ENCODE assay signal across 28 cellular contexts in the genomic region with DNA sequence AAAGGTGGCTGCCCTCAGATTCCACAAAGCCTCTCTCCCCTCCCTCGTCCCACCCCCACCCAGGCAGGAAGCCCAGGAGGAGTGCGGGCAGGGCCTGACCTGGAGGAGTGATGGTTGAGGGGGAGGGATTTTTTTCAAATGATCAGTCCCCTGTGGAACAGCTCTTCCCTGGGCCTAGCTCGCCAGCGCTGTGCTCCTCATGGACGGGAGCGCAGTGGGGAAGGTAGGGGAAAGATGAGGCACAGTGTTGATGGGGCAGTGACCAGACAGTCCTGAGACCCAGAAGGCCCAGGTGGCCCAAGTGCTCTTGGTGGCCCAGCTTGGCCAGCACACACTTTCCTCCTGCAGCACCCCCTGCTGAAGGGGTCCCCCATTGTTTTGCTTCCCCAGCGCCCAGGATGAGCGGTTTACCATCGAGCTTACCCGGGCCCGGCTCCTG. TPM values are rescaled to one million over a fixed set of nuclear protein-coding genes. Genes with fewer than 3 reads are reported as not detected.
DNase-seq lines count a peak whose midpoint lies in the region; ATAC-seq, FAIRE-seq and TF ChIP-seq lines count a peak whose summit lies in the region.
"Had no signal": no experiment of that assay in that cellular context is flagged by ENCODE, and none has a peak within 500 bp of the region (broad histone marks: within the 10 kb centered on the region; RNA-seq: fewer than 3 reads in every experiment).

No MANE protein-coding gene starts in this region.

- no peaks in the 10 kb centered on the region for H3K9me3 Mint-ChIP-seq in activated naive CD8-positive, alpha-beta T cell treated with anti-CD3 and anti-CD28 coated beads, Interleukin-2, amount 10 ng/mL, durations not matched to agents 7 days and 5 days
- H3K9me3 Mint-ChIP-seq in activated naive CD8-positive, alpha-beta T cell treated with anti-CD3 and anti-CD28 coated beads for 36 hours, result no peaks in the 10 kb centered on the region
- H3K9me3 Mint-ChIP-seq: CD8-positive, alpha-beta memory T cell had no signal

- H3K27ac ChIP-seq in endothelial cell of umbilical vein (ENCODE audit: insufficient read depth, low read depth, low read length), result no peak overlapping the region
- H3K27ac ChIP-seq: C4-2B had no signal

- no peaks in the 10 kb centered on the region for H3K27me3 Mint-ChIP-seq in activated naive CD8-positive, alpha-beta T cell treated with anti-CD3 and anti-CD28 coated beads, Interleukin-2, amount 10 ng/mL, durations not matched to agents 7 days and 5 days
- H3K27me3 Mint-ChIP-seq in activated naive CD8-positive, alpha-beta T cell treated with anti-CD3 and anti-CD28 coated beads for 36 hours, result no peaks in the 10 kb centered on the region

- FAIRE-seq in endothelial cell of umbilical vein (lab: Jason Lieb, UNC), result no peak
- FAIRE-seq: D721Med, GM19239, RCC 7860 had no signal

- H3K4me3 ChIP-seq in endothelial cell of umbilical vein (replicated peaks in 1 of 3; ENCODE audit: insufficient read depth in 1 of 3, low read depth in 1 of 3, low read length in 3 of 3), result no peak overlapping the region

- H3K36me3 ChIP-seq in endothelial cell of umbilical vein (ENCODE audit: control insufficient read depth in 2 of 2, extremely low read depth in 1 of 2, insufficient read depth in 2 of 2, low read length in 2 of 2), result peaks cover 0 to 24% of the 10 kb centered on the region in 2 experiments

- H2AFZ ChIP-seq in endothelial cell of umbilical vein (ENCODE audit: low read depth, low read length), result no peak overlapping the region

- H3K79me2 ChIP-seq in endothelial cell of umbilical vein (ENCODE audit: control insufficient read depth, insufficient read depth, low read length), result no peaks in the 10 kb centered on the region

- DNase-seq in activated naive CD8-positive, alpha-beta T cell treated with anti-CD3 and anti-CD28 coated beads, Interleukin-2, amount 10 ng/mL, durations not matched to agents 7 days and 5 days, result no peak
- no peak for DNase-seq in activated naive CD8-positive, alpha-beta T cell treated with anti-CD3 and anti-CD28 coated beads for 36 hours
- no peak for DNase-seq in endothelial cell of umbilical vein (ENCODE audit: low read depth, low spot score)
- peak; percentile 65 for DNase-seq in mesenteric fat pad (ENCODE audit: low spot score)
- DNase-seq in NK-92 (lab: John Stamatoyannopoulos, UW; ENCODE audit: unreplicated experiment), result no peak
- no peak for DNase-seq in stimulated activated CD8-positive, alpha-beta memory T cell treated with anti-CD3 and anti-CD28 coated beads, Interleukin-4, amount 100 ng/mL, for 48 hours
- DNase-seq: AML-193; CD8-positive, alpha-beta memory T cell; DMS53; GDM1; H9; KBM-7; MM.1S; NCI-H1048; NCI-H1417 treated with DMSO at 0.1 percent for 48 hours; NCI-H187; NCI-H446; NCI-H526; OCI-M1; SW 1271 had no signal

- no peaks in the 10 kb centered on the region for H3K9me3 ChIP-seq in endothelial cell of umbilical vein (replicated peaks; ENCODE audit: control insufficient read depth, insufficient read depth, low read length)

- CTCF ChIA-PET in endothelial cell of umbilical vein (lab: Charles Lee), result interaction anchor here (0.8 to 3.2 kb wide), 12 partner anchors 10 to 160 kb away, joined by 3 to 34 read pairs (median 4); a partner anchor contains a TSS

- peak overlapping the region; percentile 51 for H3K27ac Mint-ChIP-seq in activated naive CD8-positive, alpha-beta T cell treated with anti-CD3 and anti-CD28 coated beads, Interleukin-2, amount 10 ng/mL, durations not matched to agents 7 days and 5 days
- no peak overlapping the region for H3K27ac Mint-ChIP-seq in activated naive CD8-positive, alpha-beta T cell treated with anti-CD3 and anti-CD28 coated beads for 36 hours
- H3K27ac Mint-ChIP-seq: H9 had no signal

- dilution Hi-C loops in endothelial cell of umbilical vein (cut with MboI; ENCODE audit: extremely low pct_ligation_motif_present, low sequenced_read_pairs), result no loop called here

- no peak overlapping the region for H3K9ac ChIP-seq in endothelial cell of umbilical vein (replicated peaks; ENCODE audit: extremely low read depth, insufficient read depth, low read length)

- no peak overlapping the region for H3K4me3 Mint-ChIP-seq in activated naive CD8-positive, alpha-beta T cell treated with anti-CD3 and anti-CD28 coated beads, Interleukin-2, amount 10 ng/mL, durations not matched to agents 7 days and 5 days
- H3K4me3 Mint-ChIP-seq in activated naive CD8-positive, alpha-beta T cell treated with anti-CD3 and anti-CD28 coated beads for 36 hours, result no peak overlapping the region
- H3K4me3 Mint-ChIP-seq: CD8-positive, alpha-beta memory T cell had no signal

- ATAC-seq in activated naive CD8-positive, alpha-beta T cell treated with anti-CD3 and anti-CD28 coated beads, Interleukin-2, amount 10 ng/mL, durations not matched to agents 7 days and 5 days (ENCODE audit: low read depth), result no peak
- no peak for ATAC-seq in GM19467 (IDR thresholded peaks at IDR 0.05; ENCODE audit: unreplicated experiment)
- ATAC-seq: Right ventricle myocardium inferior had no signal

- H3K4me1 ChIP-seq in endothelial cell of umbilical vein (ENCODE audit: control insufficient read depth, extremely low read depth, insufficient read depth, low read length), result peaks cover 8% of the 10 kb centered on the region

- H4K20me1 ChIP-seq in endothelial cell of umbilical vein (replicated peaks; ENCODE audit: control insufficient read depth, extremely low read depth, insufficient read depth, low read length), result no peaks in the 10 kb centered on the region

- intact Hi-C loops in endothelial cell of umbilical vein (cut with micrococcal nuclease), result no loop called here

- no peak for TF ChIP-seq CTCF in endothelial cell of umbilical vein (IDR thresholded peaks at IDR 0.05; ENCODE audit: extremely low read depth in 1 of 2, insufficient read depth in 1 of 2, low read depth in 1 of 2, low read length in 2 of 2)

- no peak overlapping the region for H3K4me2 ChIP-seq in endothelial cell of umbilical vein (ENCODE audit: insufficient read depth, low read length)

- no peaks in the 10 kb centered on the region for H3K9me1 ChIP-seq in endothelial cell of umbilical vein (replicated peaks; ENCODE audit: control insufficient read depth, extremely low read depth, insufficient read depth, low read length)

- TSS peak; percentile 39 for BruUV-seq in endothelial cell of umbilical vein (replicated peaks; lab: Mats Ljungman, UMichigan)

- no peak for TF ChIP-seq POLR2A in endothelial cell of umbilical vein (IDR thresholded peaks at IDR 0.05; ENCODE audit: low read depth, low read length)

- POLR2A ChIA-PET in activated naive CD8-positive, alpha-beta T cell treated with anti-CD3 and anti-CD28 coated beads, Interleukin-2, amount 10 ng/mL, durations not matched to agents 7 days and 5 days (lab: Charles Lee), result interaction anchor here (0.8 to 7.3 kb wide), 2 partner anchors 16 to 20 kb away, joined by 6 to 89 read pairs; a partner anchor contains a TSS
- POLR2A ChIA-PET in endothelial cell of umbilical vein (lab: Charles Lee), result no interaction called here

- H3K27me3 ChIP-seq in endothelial cell of umbilical vein (ENCODE audit: control insufficient read depth in 2 of 2, insufficient read depth in 2 of 2, low read length in 2 of 2), result no peaks in the 10 kb centered on the region

- peaks cover 26% of the 10 kb centered on the region for H3K4me1 Mint-ChIP-seq in activated naive CD8-positive, alpha-beta T cell treated with anti-CD3 and anti-CD28 coated beads, Interleukin-2, amount 10 ng/mL, durations not matched to agents 7 days and 5 days
- peaks cover 24% of the 10 kb centered on the region for H3K4me1 Mint-ChIP-seq in activated naive CD8-positive, alpha-beta T cell treated with anti-CD3 and anti-CD28 coated beads for 36 hours

- peaks cover 5% of the 10 kb centered on the region for H3K36me3 Mint-ChIP-seq in activated naive CD8-positive, alpha-beta T cell treated with anti-CD3 and anti-CD28 coated beads, Interleukin-2, amount 10 ng/mL, durations not matched to agents 7 days and 5 days
- H3K36me3 Mint-ChIP-seq in activated naive CD8-positive, alpha-beta T cell treated with anti-CD3 and anti-CD28 coated beads for 36 hours, result peaks cover 17% of the 10 kb centered on the region

RNA-seq across cellular contexts. Expression of a gene that starts 8.5 kb away (rescaled TPM):
- 10 to 100 TPM; 54.3 to 57.6 TPM for total RNA-seq in activated naive CD8-positive, alpha-beta T cell treated with anti-CD3 and anti-CD28 coated beads, Interleukin-2, amount 10 ng/mL, durations not matched to agents 7 days and 5 days
- 1 to 10 TPM; 4.4 to 6.0 TPM for total RNA-seq in activated naive CD8-positive, alpha-beta T cell treated with anti-CD3 and anti-CD28 coated beads for 36 hours
- 2.4 and 3.2 TPM in 2 replicates for total RNA-seq in endothelial cell of umbilical vein
- 3.2 and 5.0 TPM in 2 replicates for polyA plus RNA-seq in endothelial cell of umbilical vein
- polyA plus RNA-seq in endothelial cell of umbilical vein (2011; cell fraction: cytosol; rRNA removed), result 0.30 and 0.32 TPM in 2 replicates
- polyA plus RNA-seq in endothelial cell of umbilical vein (2011; cell fraction: nucleus; rRNA removed), result 8.9 TPM in 2 replicates
- 0.35 and 0.52 TPM in 2 replicates for polyA plus RNA-seq in endothelial cell of umbilical vein (2012)
- polyA minus RNA-seq in endothelial cell of umbilical vein, result 0.66 TPM in 1 of 2 replicates, not detected in the other
- polyA minus RNA-seq in endothelial cell of umbilical vein (2011; cell fraction: cytosol; rRNA and poly(A)+ RNA removed), result not detected
- 2.1 and 4.6 TPM in 2 replicates for polyA minus RNA-seq in endothelial cell of umbilical vein (2011; cell fraction: nucleus; rRNA and poly(A)+ RNA removed)
- 2.3 TPM for total RNA-seq in mesenteric fat pad
- polyA plus RNA-seq: AG04450 had no signal

RNA-seq across cellular contexts. Expression of a gene that starts 20.8 kb away (rescaled TPM):
- total RNA-seq in activated naive CD8-positive, alpha-beta T cell treated with anti-CD3 and anti-CD28 coated beads, Interleukin-2, amount 10 ng/mL, durations not matched to agents 7 days and 5 days, result 100 to 1,000 TPM; 239 to 258 TPM
- total RNA-seq in activated naive CD8-positive, alpha-beta T cell treated with anti-CD3 and anti-CD28 coated beads for 36 hours, result 10 to 100 TPM; 65.6 to 68.1 TPM
- total RNA-seq in endothelial cell of umbilical vein (56.1 and 61.5 TPM in 2 replicates), mesenteric fat pad (41.8 TPM)
- polyA plus RNA-seq in endothelial cell of umbilical vein, result 32.1 and 40.6 TPM in 2 replicates
- polyA plus RNA-seq in endothelial cell of umbilical vein (2011; cell fraction: cytosol; rRNA removed), result 11.4 and 16.9 TPM in 2 replicates
- polyA plus RNA-seq in endothelial cell of umbilical vein (2011; cell fraction: nucleus; rRNA removed), result 199 and 251 TPM in 2 replicates
- 23.4 and 23.7 TPM in 2 replicates for polyA plus RNA-seq in endothelial cell of umbilical vein (2012)
- 22.1 and 24.7 TPM in 2 replicates for polyA minus RNA-seq in endothelial cell of umbilical vein
- 21.6 TPM for polyA minus RNA-seq in endothelial cell of umbilical vein (2011; cell fraction: cytosol; rRNA and poly(A)+ RNA removed)
- 53.2 and 73.3 TPM in 2 replicates for polyA minus RNA-seq in endothelial cell of umbilical vein (2011; cell fraction: nucleus; rRNA and poly(A)+ RNA removed)

RNA-seq across cellular contexts. Expression of a gene that starts 21.0 kb away (rescaled TPM):
- 1 to 10 TPM; 1.1 to 1.2 TPM for total RNA-seq in activated naive CD8-positive, alpha-beta T cell treated with anti-CD3 and anti-CD28 coated beads, Interleukin-2, amount 10 ng/mL, durations not matched to agents 7 days and 5 days
- total RNA-seq in activated naive CD8-positive, alpha-beta T cell treated with anti-CD3 and anti-CD28 coated beads for 36 hours, result under 1 TPM; 0.54 to 0.80 TPM
- total RNA-seq in endothelial cell of umbilical vein (0.35 and 0.38 TPM in 2 replicates), mesenteric fat pad (not detected)
- 0.16 and 0.37 TPM in 2 replicates for polyA plus RNA-seq in endothelial cell of umbilical vein
- polyA plus RNA-seq in endothelial cell of umbilical vein (2011; cell fraction: cytosol; rRNA removed), result 0.23 and 0.27 TPM in 2 replicates
- polyA plus RNA-seq in endothelial cell of umbilical vein (2011; cell fraction: nucleus; rRNA removed), result 0.97 and 1.0 TPM in 2 replicates
- 0.11 and 0.30 TPM in 2 replicates for polyA plus RNA-seq in endothelial cell of umbilical vein (2012)
- 0.21 and 1.3 TPM in 2 replicates for polyA minus RNA-seq in endothelial cell of umbilical vein
- not detected for polyA minus RNA-seq in endothelial cell of umbilical vein (2011; cell fraction: cytosol; rRNA and poly(A)+ RNA removed)
- 0.87 TPM in 1 of 2 replicates, not detected in the other for polyA minus RNA-seq in endothelial cell of umbilical vein (2011; cell fraction: nucleus; rRNA and poly(A)+ RNA removed)
- total RNA-seq: A172 had no signal
- polyA plus RNA-seq: CD8-positive, alpha-beta memory T cell had no signal

RNA-seq across cellular contexts. Expression of a gene that starts 26.1 kb away (rescaled TPM):
- total RNA-seq in activated naive CD8-positive, alpha-beta T cell treated with anti-CD3 and anti-CD28 coated beads, Interleukin-2, amount 10 ng/mL, durations not matched to agents 7 days and 5 days, result 10 to 100 TPM; 51.6 to 54.7 TPM
- total RNA-seq in activated naive CD8-positive, alpha-beta T cell treated with anti-CD3 and anti-CD28 coated beads for 36 hours, result 10 to 100 TPM; 52.4 to 55.4 TPM
- total RNA-seq in endothelial cell of umbilical vein (36.3 and 44.6 TPM in 2 replicates), mesenteric fat pad (14.1 TPM)
- 33.6 and 47.9 TPM in 2 replicates for polyA plus RNA-seq in endothelial cell of umbilical vein
- polyA plus RNA-seq in endothelial cell of umbilical vein (2011; cell fraction: cytosol; rRNA removed), result 15.1 and 22.6 TPM in 2 replicates
- polyA plus RNA-seq in endothelial cell of umbilical vein (2011; cell fraction: nucleus; rRNA removed), result 72.3 and 81.2 TPM in 2 replicates
- 17.8 and 19.9 TPM in 2 replicates for polyA plus RNA-seq in endothelial cell of umbilical vein (2012)
- 13.4 and 14.2 TPM in 2 replicates for polyA minus RNA-seq in endothelial cell of umbilical vein
- 15.2 TPM for polyA minus RNA-seq in endothelial cell of umbilical vein (2011; cell fraction: cytosol; rRNA and poly(A)+ RNA removed)
- polyA minus RNA-seq in endothelial cell of umbilical vein (2011; cell fraction: nucleus; rRNA and poly(A)+ RNA removed), result 17.0 and 17.7 TPM in 2 replicates

RNA-seq across cellular contexts. Expression of a gene that starts 37.0 kb away (rescaled TPM):
- 10 to 100 TPM; 14.4 to 16.4 TPM for total RNA-seq in activated naive CD8-positive, alpha-beta T cell treated with anti-CD3 and anti-CD28 coated beads, Interleukin-2, amount 10 ng/mL, durations not matched to agents 7 days and 5 days
- 1 to 10 TPM; 4.0 TPM for total RNA-seq in activated naive CD8-positive, alpha-beta T cell treated with anti-CD3 and anti-CD28 coated beads for 36 hours
- total RNA-seq in endothelial cell of umbilical vein (4.3 and 4.7 TPM in 2 replicates), mesenteric fat pad (66.4 TPM)
- polyA plus RNA-seq in endothelial cell of umbilical vein, result 1.2 and 2.5 TPM in 2 replicates
- 0.67 and 0.87 TPM in 2 replicates for polyA plus RNA-seq in endothelial cell of umbilical vein (2011; cell fraction: cytosol; rRNA removed)
- 4.4 and 6.5 TPM in 2 replicates for polyA plus RNA-seq in endothelial cell of umbilical vein (2011; cell fraction: nucleus; rRNA removed)
- 4.3 and 5.3 TPM in 2 replicates for polyA plus RNA-seq in endothelial cell of umbilical vein (2012)
- polyA minus RNA-seq in endothelial cell of umbilical vein, result 0.28 TPM in 1 of 2 replicates, not detected in the other
- not detected for polyA minus RNA-seq in endothelial cell of umbilical vein (2011; cell fraction: cytosol; rRNA and poly(A)+ RNA removed)
- polyA minus RNA-seq in endothelial cell of umbilical vein (2011; cell fraction: nucleus; rRNA and poly(A)+ RNA removed), result 0.77 and 1.1 TPM in 2 replicates

Comparison
In these comparisons a context has a peak if more than half of its experiments do, and no peak if none do; other contexts are left out.
1. RNA of a gene that starts 8.5 kb away (total RNA-seq): 54.3 to 57.6 TPM in activated naive CD8-positive, alpha-beta T cell treated with anti-CD3 and anti-CD28 coated beads, Interleukin-2, amount 10 ng/mL, durations not matched to agents 7 days and 5 days; 4.4 to 6.0 TPM in activated naive CD8-positive, alpha-beta T cell treated with anti-CD3 and anti-CD28 coated beads for 36 hours, 2.4 to 3.2 TPM in endothelial cell of umbilical vein and 2.3 TPM in mesenteric fat pad (single experiment); every median in the first group is over 4 times any median in the second.